Comparison of ENCODE assay signal across 16 cellular contexts in the genomic region with DNA sequence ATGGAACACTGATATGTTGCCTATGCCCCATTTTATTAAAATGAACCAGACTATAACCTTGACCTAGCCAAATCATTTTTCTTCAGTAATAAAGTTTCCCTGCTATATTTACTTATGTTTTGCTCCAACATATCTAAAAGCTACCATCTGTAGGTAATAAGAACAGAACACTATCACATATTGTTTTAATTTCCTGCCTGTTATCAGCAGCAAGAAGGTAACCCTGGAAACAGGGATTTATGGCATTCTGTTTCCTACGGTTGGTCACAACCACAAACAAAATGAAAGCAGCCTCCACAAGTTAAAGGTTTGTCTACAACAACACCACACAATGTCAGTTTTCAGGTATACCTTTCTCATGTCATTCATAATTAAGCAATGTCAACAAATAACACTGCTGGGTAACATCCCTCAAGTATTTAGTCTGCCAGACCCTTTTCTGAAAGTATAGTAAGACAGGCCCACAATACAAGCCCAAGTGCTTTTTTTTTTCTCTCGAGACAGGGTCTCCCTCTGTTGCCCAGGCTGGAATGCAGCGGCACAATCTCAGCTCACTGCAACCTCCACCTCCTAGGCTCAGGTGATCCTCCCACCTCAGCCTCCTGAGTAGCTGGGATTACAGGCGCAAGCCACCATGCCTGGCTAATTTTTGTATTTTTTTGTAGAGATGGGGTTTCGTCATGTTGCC. TPM values are rescaled to one million over a fixed set of nuclear protein-coding genes. Genes with fewer than 3 reads are reported as not detected.
DNase-seq lines count a peak whose midpoint lies in the region; ATAC-seq and TF ChIP-seq lines count a peak whose summit lies in the region.
"Had no signal": no experiment of that assay in that cellular context is flagged by ENCODE, and none has a peak within 500 bp of the region (broad histone marks: within the 10 kb centered on the region; RNA-seq: fewer than 3 reads in every experiment).

No MANE protein-coding gene starts in this region.

- no peaks in the 10 kb centered on the region for H3K9me3 ChIP-seq in sigmoid colon
- H3K9me3 ChIP-seq: stomach had no signal

- peaks cover 0 to 9% (median 3%) of the 10 kb centered on the region in 3 donors for H3K27me3 Mint-ChIP-seq in immature natural killer cell (ENCODE audit: low read depth in 3 of 3)
- no peaks in the 10 kb centered on the region for H3K27me3 Mint-ChIP-seq in activated naive CD8-positive, alpha-beta T cell treated with anti-CD3 and anti-CD28 coated beads for 36 hours
- H3K27me3 Mint-ChIP-seq: IgD-negative memory B cell had no signal

- TF ChIP-seq EP300 in sigmoid colon (IDR thresholded peaks at IDR 0.05): no peak

- 54 to 67% methylated on average over 5 of the region's 5 CpGs for WGBS in sigmoid colon, 2 donors

- H3K9me3 Mint-ChIP-seq in immature natural killer cell: no peaks in the 10 kb centered on the region
- H3K9me3 Mint-ChIP-seq in activated naive CD8-positive, alpha-beta T cell treated with anti-CD3 and anti-CD28 coated beads for 36 hours: peaks cover 7% of the 10 kb centered on the region
- H3K9me3 Mint-ChIP-seq: activated T-helper 2 cell treated with anti-CD3 and anti-CD28 coated beads, Interferon-gamma antibody, Interleukin-2, Interleukin-4, amounts not matched to agents 10 μg/mL and 5 μg/mL and 100 μg/mL, durations not matched to agents 14 hours and 24 hours and 36 hours; IgD-negative memory B cell had no signal

- peaks cover 51 to 70% of the 10 kb centered on the region in 2 donors for H3K4me1 Mint-ChIP-seq in immature natural killer cell
- H3K4me1 Mint-ChIP-seq in activated naive CD8-positive, alpha-beta T cell treated with anti-CD3 and anti-CD28 coated beads for 36 hours: peaks cover 30% of the 10 kb centered on the region

- intact Hi-C loops in sigmoid colon (cut with DNase I): no loop called here

- no peak for TF ChIP-seq POLR2A in sigmoid colon (IDR thresholded peaks at IDR 0.05)

- no peaks in the 10 kb centered on the region for H3K27me3 ChIP-seq in sigmoid colon
- H3K27me3 ChIP-seq: stomach had no signal

- peak; percentile 40 for DNase-seq in A172 (ENCODE audit: low spot score)
- DNase-seq in HFF-Myc (ENCODE audit: extremely low read depth, low read depth): peak; percentile 33
- peak; percentile 27 for DNase-seq in SW480 (ENCODE audit: low spot score)
- DNase-seq in immature natural killer cell: no peak
- no peak for DNase-seq in amygdala (lab: John Stamatoyannopoulos, UW)
- DNase-seq in sigmoid colon: no peak
- no peak for DNase-seq in activated naive CD8-positive, alpha-beta T cell treated with anti-CD3 and anti-CD28 coated beads for 36 hours
- DNase-seq: activated CD4-positive, alpha-beta T cell treated with anti-CD3 and anti-CD28 coated beads, Interleukin-2, amount 50 U/mL, for 48 hours; aorta; DMS79 treated with DMSO at 0.1 percent for 48 hours; midbrain; NCI-H1436; stomach had no signal

- no peaks in the 10 kb centered on the region for H3K36me3 ChIP-seq in sigmoid colon
- H3K36me3 ChIP-seq: stomach had no signal

- peak overlapping the region in 5 of 6 donors; percentile 17 to 88 (median 55) for H3K27ac Mint-ChIP-seq in immature natural killer cell
- H3K27ac Mint-ChIP-seq in activated naive CD8-positive, alpha-beta T cell treated with anti-CD3 and anti-CD28 coated beads for 36 hours: no peak overlapping the region
- H3K27ac Mint-ChIP-seq: activated T-helper 2 cell treated with anti-CD3 and anti-CD28 coated beads, Interferon-gamma antibody, Interleukin-2, Interleukin-4, amounts not matched to agents 10 μg/mL and 5 μg/mL and 100 μg/mL, durations not matched to agents 14 hours and 24 hours and 36 hours; IgD-negative memory B cell had no signal

- H3K4me1 ChIP-seq in sigmoid colon: peaks cover 0 to 1% (median 0%) of the 10 kb centered on the region in 4 donors

- H3K4me3 ChIP-seq in HFF-Myc (replicated peaks; ENCODE audit: low read depth, low read length): no peak overlapping the region
- no peak overlapping the region for H3K4me3 ChIP-seq in sigmoid colon
- H3K4me3 ChIP-seq: stomach had no signal

- no peak overlapping the region for H3K27ac ChIP-seq in sigmoid colon

- ATAC-seq in HG02970 (IDR thresholded peaks at IDR 0.05; ENCODE audit: low FRiP score, unreplicated experiment): no peak

- peaks cover 0 to 3% (median 0%) of the 10 kb centered on the region in 3 donors for H3K36me3 Mint-ChIP-seq in immature natural killer cell
- peaks cover 17% of the 10 kb centered on the region for H3K36me3 Mint-ChIP-seq in activated naive CD8-positive, alpha-beta T cell treated with anti-CD3 and anti-CD28 coated beads for 36 hours

- no peak for TF ChIP-seq CTCF in HFF-Myc (IDR thresholded peaks at IDR 0.05; ENCODE audit: low read depth, low read length, missing control alignments)
- TF ChIP-seq CTCF in sigmoid colon (IDR thresholded peaks at IDR 0.05): no peak

- H3K4me3 Mint-ChIP-seq in immature natural killer cell: no peak overlapping the region
- H3K4me3 Mint-ChIP-seq in activated naive CD8-positive, alpha-beta T cell treated with anti-CD3 and anti-CD28 coated beads for 36 hours: no peak overlapping the region
- H3K4me3 Mint-ChIP-seq: IgD-negative memory B cell had no signal

RNA-seq across cellular contexts. Expression of a gene that starts 25.5 kb away (rescaled TPM):
- 3.1 and 17.0 TPM in 2 replicates for total RNA-seq in A172 (2014; rRNA removed; shearing (Covaris generic))
- polyA plus RNA-seq in immature natural killer cell (10 to 100 TPM; 41.7 to 53.2 (median 52.0) TPM), sigmoid colon (10 to 100 TPM; 18.7 to 46.2 (median 24.6) TPM)
- 1 to 10 TPM; 3.2 to 8.1 (median 3.9) TPM for total RNA-seq in sigmoid colon
- total RNA-seq in activated naive CD8-positive, alpha-beta T cell treated with anti-CD3 and anti-CD28 coated beads for 36 hours: 10 to 100 TPM; 45.9 to 47.5 TPM

Comparison
In these comparisons a context has a peak if more than half of its experiments do, and no peak if none do; other contexts are left out.
1. DNase-seq: peak in A172 (single experiment), HFF-Myc (single experiment) and SW480 (single experiment); none in immature natural killer cell (0 of 3), amygdala (0 of 56), sigmoid colon (single experiment) and activated naive CD8-positive, alpha-beta T cell treated with anti-CD3 and anti-CD28 coated beads for 36 hours (single experiment).